Comparison of ENCODE assay signal across 12 cellular contexts in the genomic region with DNA sequence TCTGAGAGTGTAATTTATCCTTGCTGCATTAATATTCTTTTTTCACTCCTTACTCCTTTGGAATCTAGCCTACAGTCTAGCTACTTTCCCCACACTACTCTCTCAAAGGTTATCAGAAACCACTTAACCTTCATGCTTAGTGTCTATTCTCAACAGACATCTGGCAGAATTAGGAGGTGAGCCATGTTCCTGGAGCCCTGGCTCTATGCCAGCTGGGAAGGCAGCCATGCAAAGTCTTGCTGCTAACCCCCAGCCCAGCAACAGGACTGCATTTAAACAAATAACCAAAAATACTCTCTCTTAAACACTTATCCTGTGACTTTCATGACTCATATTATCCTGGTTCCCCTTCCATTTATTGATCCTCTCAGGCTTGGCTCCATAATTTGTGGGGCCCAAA.
A peak's percentile ranks its signal among the peaks of the same experiment; 100 is the strongest.
DNase-seq lines count a peak whose midpoint lies in the region; ATAC-seq and TF ChIP-seq lines count a peak whose summit lies in the region.
"Had no signal": no experiment of that assay in that cellular context is flagged by ENCODE, and none has a peak within 500 bp of the region (broad histone marks: within the 10 kb centered on the region; RNA-seq: fewer than 3 reads in every experiment).

No MANE protein-coding gene starts in this region.

- peaks cover 3% of the 10 kb centered on the region for H3K9me3 ChIP-seq in A673 (ENCODE audit: low read depth, low read length, poor library complexity, severe bottlenecking)

- intact Hi-C loops in A673 (cut with micrococcal nuclease; ENCODE audit: unreplicated experiment) = no loop called here
- intact Hi-C loops in activated T-helper 1 cell treated with anti-CD3 and anti-CD28 coated beads, Interleukin-12 subunit alpha, Interleukin-12 subunit beta, Interleukin-2, Interleukin-4 antibody, amounts not matched to agents 30 ng/mL and 10 ng/mL and 1 ng/mL, durations not matched to agents 14 hours and 24 hours and 36 hours (cut with micrococcal nuclease) = no loop called here

- CTCF ChIA-PET in A673 (lab: Charles Lee) = no interaction called here

- no peaks in the 10 kb centered on the region for H3K4me1 ChIP-seq in A673 (ENCODE audit: insufficient read depth, low read length, poor library complexity, severe bottlenecking)

- ATAC-seq in naive thymus-derived CD8-positive, alpha-beta T cell = no peak
- ATAC-seq in effector memory CD8-positive, alpha-beta T cell (replicated peaks) = no peak
- ATAC-seq in HG02981 (IDR thresholded peaks at IDR 0.05; ENCODE audit: unreplicated experiment) = no peak

- peak; percentile 23 for DNase-seq in A673 (ENCODE audit: low spot score)
- DNase-seq in HS-27A (ENCODE audit: low read depth) = peak; percentile 27
- peak; percentile 6 for DNase-seq in NCI-H748 treated with DMSO at 0.1 percent for 48 hours (lab: John Stamatoyannopoulos, UW)
- peak; percentile 81 for DNase-seq in fibroblast of pulmonary artery (ENCODE audit: low read depth)
- no peak for DNase-seq in activated T-helper 1 cell treated with anti-CD3 and anti-CD28 coated beads, Interleukin-12 subunit alpha, Interleukin-12 subunit beta, Interleukin-2, Interleukin-4 antibody, amounts not matched to agents 30 ng/mL and 10 ng/mL and 1 ng/mL, durations not matched to agents 14 hours and 24 hours and 36 hours (ENCODE audit: low spot score)
- no peak for DNase-seq in naive thymus-derived CD8-positive, alpha-beta T cell
- no peak for DNase-seq in effector memory CD8-positive, alpha-beta T cell
- DNase-seq: activated CD4-positive, alpha-beta T cell treated with anti-CD3 and anti-CD28 coated beads for 4 hours; activated naive CD8-positive, alpha-beta T cell treated with anti-CD3 and anti-CD28 coated beads for 36 hours; endodermal cell had no signal

- H3K27ac Mint-ChIP-seq in activated T-helper 1 cell treated with anti-CD3 and anti-CD28 coated beads, Interleukin-12 subunit alpha, Interleukin-12 subunit beta, Interleukin-2, Interleukin-4 antibody, amounts not matched to agents 30 ng/mL and 10 ng/mL and 1 ng/mL, durations not matched to agents 14 hours and 24 hours and 36 hours = no peak overlapping the region
- H3K27ac Mint-ChIP-seq in naive thymus-derived CD8-positive, alpha-beta T cell = no peak overlapping the region
- no peak overlapping the region for H3K27ac Mint-ChIP-seq in effector memory CD8-positive, alpha-beta T cell
- H3K27ac Mint-ChIP-seq: activated naive CD8-positive, alpha-beta T cell treated with anti-CD3 and anti-CD28 coated beads for 36 hours; B cell; endodermal cell had no signal

- no peak overlapping the region for H3K4me3 ChIP-seq in A673 (ENCODE audit: low read depth, low read length, poor library complexity, severe bottlenecking)
- no peak overlapping the region for H3K4me3 ChIP-seq in fibroblast of pulmonary artery (replicated peaks; ENCODE audit: low read depth, low read length)

- H3K27ac ChIP-seq in A673 (ENCODE audit: low read depth, low read length, poor library complexity, severe bottlenecking) = no peak overlapping the region

- no TSS peak for BruUV-seq in A673 (replicated peaks; lab: Mats Ljungman, UMichigan)

- H3K27me3 Mint-ChIP-seq in activated T-helper 1 cell treated with anti-CD3 and anti-CD28 coated beads, Interleukin-12 subunit alpha, Interleukin-12 subunit beta, Interleukin-2, Interleukin-4 antibody, amounts not matched to agents 30 ng/mL and 10 ng/mL and 1 ng/mL, durations not matched to agents 14 hours and 24 hours and 36 hours (ENCODE audit: insufficient read depth) = no peaks in the 10 kb centered on the region
- no peaks in the 10 kb centered on the region for H3K27me3 Mint-ChIP-seq in naive thymus-derived CD8-positive, alpha-beta T cell
- H3K27me3 Mint-ChIP-seq in effector memory CD8-positive, alpha-beta T cell = no peaks in the 10 kb centered on the region
- H3K27me3 Mint-ChIP-seq: activated naive CD8-positive, alpha-beta T cell treated with anti-CD3 and anti-CD28 coated beads for 36 hours; B cell had no signal

- TF ChIP-seq CTCF in A673 (conservative IDR thresholded peaks at IDR 0.05; ENCODE audit: low read depth, low read length) = no peak
- TF ChIP-seq CTCF in fibroblast of pulmonary artery (IDR thresholded peaks at IDR 0.05; ENCODE audit: low read length, missing control alignments) = no peak

- no peaks in the 10 kb centered on the region for H3K36me3 Mint-ChIP-seq in activated T-helper 1 cell treated with anti-CD3 and anti-CD28 coated beads, Interleukin-12 subunit alpha, Interleukin-12 subunit beta, Interleukin-2, Interleukin-4 antibody, amounts not matched to agents 30 ng/mL and 10 ng/mL and 1 ng/mL, durations not matched to agents 14 hours and 24 hours and 36 hours (ENCODE audit: low read depth)
- H3K36me3 Mint-ChIP-seq in naive thymus-derived CD8-positive, alpha-beta T cell = peaks cover 0 to 9% (median 6%) of the 10 kb centered on the region in 3 donors
- H3K36me3 Mint-ChIP-seq in effector memory CD8-positive, alpha-beta T cell (ENCODE audit: insufficient read depth) = no peaks in the 10 kb centered on the region

- no peaks in the 10 kb centered on the region for H3K4me1 Mint-ChIP-seq in activated T-helper 1 cell treated with anti-CD3 and anti-CD28 coated beads, Interleukin-12 subunit alpha, Interleukin-12 subunit beta, Interleukin-2, Interleukin-4 antibody, amounts not matched to agents 30 ng/mL and 10 ng/mL and 1 ng/mL, durations not matched to agents 14 hours and 24 hours and 36 hours (ENCODE audit: low read depth)
- no peaks in the 10 kb centered on the region for H3K4me1 Mint-ChIP-seq in naive thymus-derived CD8-positive, alpha-beta T cell
- H3K4me1 Mint-ChIP-seq in effector memory CD8-positive, alpha-beta T cell (ENCODE audit: low read depth in 2 of 2) = no peaks in the 10 kb centered on the region
- H3K4me1 Mint-ChIP-seq: activated naive CD8-positive, alpha-beta T cell treated with anti-CD3 and anti-CD28 coated beads for 36 hours; B cell; endodermal cell had no signal

- H3K4me3 Mint-ChIP-seq in activated T-helper 1 cell treated with anti-CD3 and anti-CD28 coated beads, Interleukin-12 subunit alpha, Interleukin-12 subunit beta, Interleukin-2, Interleukin-4 antibody, amounts not matched to agents 30 ng/mL and 10 ng/mL and 1 ng/mL, durations not matched to agents 14 hours and 24 hours and 36 hours = no peak overlapping the region
- H3K4me3 Mint-ChIP-seq in naive thymus-derived CD8-positive, alpha-beta T cell = no peak overlapping the region
- H3K4me3 Mint-ChIP-seq in effector memory CD8-positive, alpha-beta T cell = no peak overlapping the region
- H3K4me3 Mint-ChIP-seq: activated naive CD8-positive, alpha-beta T cell treated with anti-CD3 and anti-CD28 coated beads for 36 hours; B cell; endodermal cell had no signal

- no peaks in the 10 kb centered on the region for H3K9me3 Mint-ChIP-seq in activated T-helper 1 cell treated with anti-CD3 and anti-CD28 coated beads, Interleukin-12 subunit alpha, Interleukin-12 subunit beta, Interleukin-2, Interleukin-4 antibody, amounts not matched to agents 30 ng/mL and 10 ng/mL and 1 ng/mL, durations not matched to agents 14 hours and 24 hours and 36 hours
- peaks cover 0 to 14% (median 8%) of the 10 kb centered on the region in 9 donors for H3K9me3 Mint-ChIP-seq in naive thymus-derived CD8-positive, alpha-beta T cell
- peaks cover 0 to 4% of the 10 kb centered on the region in 2 donors for H3K9me3 Mint-ChIP-seq in effector memory CD8-positive, alpha-beta T cell

- POLR2A ChIA-PET in A673 (lab: Charles Lee; ENCODE audit: low non-redundant PET) = no interaction called here
- POLR2A ChIA-PET in naive thymus-derived CD8-positive, alpha-beta T cell (lab: Charles Lee) = no interaction called here

- H3K36me3 ChIP-seq in A673 (ENCODE audit: insufficient read depth, low read length, poor library complexity, severe bottlenecking) = no peaks in the 10 kb centered on the region

- no peaks in the 10 kb centered on the region for H3K27me3 ChIP-seq in A673 (replicated peaks; ENCODE audit: insufficient read depth, low read depth, low read length, poor library complexity)

Comparison
In these comparisons a context has a peak if more than half of its experiments do, and no peak if none do; other contexts are left out.
1. DNase-seq: peak in A673 (single experiment), HS-27A (single experiment), NCI-H748 treated with DMSO at 0.1 percent for 48 hours (single experiment) and fibroblast of pulmonary artery (single experiment); none in activated T-helper 1 cell treated with anti-CD3 and anti-CD28 coated beads, Interleukin-12 subunit alpha, Interleukin-12 subunit beta, Interleukin-2, Interleukin-4 antibody, amounts not matched to agents 30 ng/mL and 10 ng/mL and 1 ng/mL, durations not matched to agents 14 hours and 24 hours and 36 hours (single experiment), naive thymus-derived CD8-positive, alpha-beta T cell (0 of 10) and effector memory CD8-positive, alpha-beta T cell (0 of 3).